ENCODE assay signal across 27 cellular contexts in genomic region chr12:110465024-110465423, GRCh38.
"Had no signal": no experiment of that assay in that cellular context is flagged by ENCODE, and none has a peak within 500 bp of the region (broad histone marks: within the 10 kb centered on the region; RNA-seq: fewer than 3 reads in every experiment).

No MANE protein-coding gene starts in this region.

- H3K9me3 Mint-ChIP-seq: immature natural killer cell; naive thymus-derived CD8-positive, alpha-beta T cell; nephron progenitor cell; stimulated activated memory B cell treated with anti-CD40 and anti-IgM and Interleukin-4, amounts not matched to agents 10 μg/mL and 1 μg/mL and 100 μg/mL, for 72 hours; stimulated activated naive CD8-positive, alpha-beta T cell treated with anti-CD3 and anti-CD28 coated beads, Interleukin-15, amount 100 ng/mL, for 72 hours; type B pancreatic cell had no signal

- H3K27me3 ChIP-seq: left lung, pancreas, tibial nerve, vagina had no signal

- H3K36me3 ChIP-seq: pancreas, prostate gland had no signal

- H3K4me3 ChIP-seq: left lung, lower lobe of right lung, pancreas, prostate gland, skin epidermis, tibial nerve, vagina had no signal

- H3K27ac ChIP-seq: left lung, lower lobe of right lung, pancreas, prostate gland, skin epidermis, tibial nerve, vagina had no signal

- DNase-seq: hypothalamus; immature natural killer cell; kidney; left colon; left lung; lower lobe of right lung; mammary epithelial cell; mesenchymal stem cell; naive thymus-derived CD8-positive, alpha-beta T cell; nephron progenitor cell; nucleus accumbens; pancreas; posterior cingulate gyrus; retina; right cardiac atrium; stimulated activated CD4-positive, alpha-beta T cell treated with anti-CD3 and anti-CD28 coated beads, Interleukin-2, amount 100 ng/mL, for 48 hours; stimulated activated CD4-positive, alpha-beta T cell treated with anti-CD3 and anti-CD28 coated beads, Interleukin-4, amount 100 ng/mL, for 4 hours; stimulated activated CD8-positive, alpha-beta memory T cell treated with anti-CD3 and anti-CD28 coated beads, Interleukin-4, amount 100 ng/mL, for 48 hours; stimulated activated naive CD4-positive, alpha-beta T cell treated with Interleukin-2 at 50 U/mL for 16 hours; stimulated activated naive CD8-positive, alpha-beta T cell treated with anti-CD3 and anti-CD28 coated beads, Interleukin-15, amount 100 ng/mL, for 72 hours; substantia nigra had no signal

- H3K4me1 ChIP-seq: prostate gland had no signal

- H3K27ac Mint-ChIP-seq: nephron progenitor cell; stimulated activated memory B cell treated with anti-CD40 and anti-IgM and Interleukin-4, amounts not matched to agents 10 μg/mL and 1 μg/mL and 100 μg/mL, for 72 hours; stimulated activated naive CD8-positive, alpha-beta T cell treated with anti-CD3 and anti-CD28 coated beads, Interleukin-15, amount 100 ng/mL, for 72 hours; type B pancreatic cell had no signal

- H3K4me3 Mint-ChIP-seq: stimulated activated memory B cell treated with anti-CD40 and anti-IgM and Interleukin-4, amounts not matched to agents 10 μg/mL and 1 μg/mL and 100 μg/mL, for 72 hours; stimulated activated naive CD8-positive, alpha-beta T cell treated with anti-CD3 and anti-CD28 coated beads, Interleukin-15, amount 100 ng/mL, for 72 hours had no signal

- H3K9me3 ChIP-seq: left lung, lower lobe of right lung, pancreas, prostate gland, tibial nerve, vagina had no signal

- H3K27me3 Mint-ChIP-seq: naive thymus-derived CD8-positive, alpha-beta T cell; stimulated activated memory B cell treated with anti-CD40 and anti-IgM and Interleukin-4, amounts not matched to agents 10 μg/mL and 1 μg/mL and 100 μg/mL, for 72 hours; stimulated activated naive CD8-positive, alpha-beta T cell treated with anti-CD3 and anti-CD28 coated beads, Interleukin-15, amount 100 ng/mL, for 72 hours; type B pancreatic cell had no signal
